In genomic region chr2:20998972-20999905, GRCh38 we compare ENCODE assay signal across 1 cellular context.
TF ChIP-seq lines count a peak whose summit lies in the region.

No MANE protein-coding gene starts in this region.

TF ChIP-seq in HepG2, 621 proteins besides CTCF, POLR2A, EP300 and RAD21 (continued from another document and continues in another):
- TF ChIP-seq, protein P1, sequence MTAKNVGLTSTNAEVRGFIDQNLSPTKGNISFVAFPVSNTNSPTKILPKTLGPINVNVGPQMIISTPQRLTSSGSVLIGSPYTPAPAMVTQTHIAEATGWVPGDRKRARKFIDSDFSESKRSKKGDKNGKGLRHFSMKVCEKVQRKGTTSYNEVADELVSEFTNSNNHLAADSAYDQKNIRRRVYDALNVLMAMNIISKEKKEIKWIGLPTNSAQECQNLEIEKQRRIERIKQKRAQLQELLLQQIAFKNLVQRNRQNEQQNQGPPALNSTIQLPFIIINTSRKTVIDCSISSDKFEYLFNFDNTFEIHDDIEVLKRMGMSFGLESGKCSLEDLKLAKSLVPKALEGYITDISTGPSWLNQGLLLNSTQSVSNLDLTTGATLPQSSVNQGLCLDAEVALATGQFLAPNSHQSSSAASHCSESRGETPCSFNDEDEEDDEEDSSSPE (CRISPR knock-in tag; IDR thresholded peaks at IDR 0.05), result peak; percentile 12; the same call in 1 of the 2 replicates
- TF ChIP-seq SUZ12 (IDR thresholded peaks at IDR 0.05; ENCODE audit: low read depth, low read length) (no peak), ESRRA (CRISPR knock-in tag; IDR thresholded peaks at IDR 0.05; ENCODE audit: low read depth) (peak; percentile 7; the same call in 1 of the 2 replicates), KDM5B (CRISPR knock-in tag; IDR thresholded peaks at IDR 0.05; ENCODE audit: borderline replicate concordance) (no peak), ZBTB34 (CRISPR knock-in tag; IDR thresholded peaks at IDR 0.05) (peak; percentile 55; the same call in 1 of the 2 replicates), ZNF773 (CRISPR knock-in tag; IDR thresholded peaks at IDR 0.05; ENCODE audit: borderline replicate concordance) (no peak), ZBTB37 (CRISPR knock-in tag; IDR thresholded peaks at IDR 0.05) (no peak), ZSCAN20 (CRISPR knock-in tag; IDR thresholded peaks at IDR 0.05; ENCODE audit: borderline replicate concordance) (no peak), PBX3 (CRISPR knock-in tag; IDR thresholded peaks at IDR 0.05; ENCODE audit: borderline replicate concordance) (no peak), GZF1 (CRISPR knock-in tag; IDR thresholded peaks at IDR 0.05) (no peak; the same call in 1 of the 2 replicates), MYC (CRISPR knock-in tag; IDR thresholded peaks at IDR 0.05; ENCODE audit: borderline replicate concordance) (no peak), ZSCAN30 (CRISPR knock-in tag; IDR thresholded peaks at IDR 0.05) (peak; percentile 90; the same call in 1 of the 2 replicates), ZC3H4 (CRISPR knock-in tag; IDR thresholded peaks at IDR 0.05; ENCODE audit: borderline replicate concordance) (no peak), PHF21A (CRISPR knock-in tag; IDR thresholded peaks at IDR 0.05) (peak; percentile 24; the same call in 1 of the 2 replicates), TOPORS (CRISPR knock-in tag; IDR thresholded peaks at IDR 0.05) (peak; percentile 90), ZNF446 (CRISPR knock-in tag; IDR thresholded peaks at IDR 0.05) (no peak), SRSF4 (IDR thresholded peaks at IDR 0.05; ENCODE audit: low read depth, low read length, poor library complexity, severe bottlenecking) (peak; percentile 97), ZBTB8A (CRISPR knock-in tag; IDR thresholded peaks at IDR 0.05; ENCODE audit: borderline replicate concordance, low read depth) (peak; percentile 62; the same call in 1 of the 2 replicates), ZNF496 (CRISPR knock-in tag; IDR thresholded peaks at IDR 0.05; ENCODE audit: insufficient replicate concordance) (no peak), POLR2AphosphoS2 (IDR thresholded peaks at IDR 0.05; ENCODE audit: low read depth, low read length) (peak; percentile 91), HMGA1 (CRISPR knock-in tag; conservative IDR thresholded peaks at IDR 0.05) (no peak), ZBTB39 (CRISPR knock-in tag; IDR thresholded peaks at IDR 0.05) (no peak), POGK (CRISPR knock-in tag; conservative IDR thresholded peaks at IDR 0.05) (peak; percentile 57; the same call in 1 of the 2 replicates), ZNF724P (CRISPR knock-in tag; IDR thresholded peaks at IDR 0.05; ENCODE audit: borderline replicate concordance) (no peak), PBX2 (CRISPR knock-in tag; IDR thresholded peaks at IDR 0.05) (no peak), JARID2 (CRISPR knock-in tag; IDR thresholded peaks at IDR 0.05; ENCODE audit: insufficient replicate concordance) (peak; percentile 44), SRY (CRISPR knock-in tag; IDR thresholded peaks at IDR 0.05) (no peak; the same call in 1 of the 2 replicates), ZNF101 (CRISPR knock-in tag; IDR thresholded peaks at IDR 0.05; ENCODE audit: borderline replicate concordance, low read depth) (0 out of 2 replicates have a peak, but pooled peaks have one; percentile 7)
- TF ChIP-seq, protein P2, sequence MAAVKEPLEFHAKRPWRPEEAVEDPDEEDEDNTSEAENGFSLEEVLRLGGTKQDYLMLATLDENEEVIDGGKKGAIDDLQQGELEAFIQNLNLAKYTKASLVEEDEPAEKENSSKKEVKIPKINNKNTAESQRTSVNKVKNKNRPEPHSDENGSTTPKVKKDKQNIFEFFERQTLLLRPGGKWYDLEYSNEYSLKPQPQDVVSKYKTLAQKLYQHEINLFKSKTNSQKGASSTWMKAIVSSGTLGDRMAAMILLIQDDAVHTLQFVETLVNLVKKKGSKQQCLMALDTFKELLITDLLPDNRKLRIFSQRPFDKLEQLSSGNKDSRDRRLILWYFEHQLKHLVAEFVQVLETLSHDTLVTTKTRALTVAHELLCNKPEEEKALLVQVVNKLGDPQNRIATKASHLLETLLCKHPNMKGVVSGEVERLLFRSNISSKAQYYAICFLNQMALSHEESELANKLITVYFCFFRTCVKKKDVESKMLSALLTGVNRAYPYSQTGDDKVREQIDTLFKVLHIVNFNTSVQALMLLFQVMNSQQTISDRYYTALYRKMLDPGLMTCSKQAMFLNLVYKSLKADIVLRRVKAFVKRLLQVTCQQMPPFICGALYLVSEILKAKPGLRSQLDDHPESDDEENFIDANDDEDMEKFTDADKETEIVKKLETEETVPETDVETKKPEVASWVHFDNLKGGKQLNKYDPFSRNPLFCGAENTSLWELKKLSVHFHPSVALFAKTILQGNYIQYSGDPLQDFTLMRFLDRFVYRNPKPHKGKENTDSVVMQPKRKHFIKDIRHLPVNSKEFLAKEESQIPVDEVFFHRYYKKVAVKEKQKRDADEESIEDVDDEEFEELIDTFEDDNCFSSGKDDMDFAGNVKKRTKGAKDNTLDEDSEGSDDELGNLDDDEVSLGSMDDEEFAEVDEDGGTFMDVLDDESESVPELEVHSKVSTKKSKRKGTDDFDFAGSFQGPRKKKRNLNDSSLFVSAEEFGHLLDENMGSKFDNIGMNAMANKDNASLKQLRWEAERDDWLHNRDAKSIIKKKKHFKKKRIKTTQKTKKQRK (IDR thresholded peaks at IDR 0.05; ENCODE audit: low read length), result no peak
- TF ChIP-seq, protein P3, sequence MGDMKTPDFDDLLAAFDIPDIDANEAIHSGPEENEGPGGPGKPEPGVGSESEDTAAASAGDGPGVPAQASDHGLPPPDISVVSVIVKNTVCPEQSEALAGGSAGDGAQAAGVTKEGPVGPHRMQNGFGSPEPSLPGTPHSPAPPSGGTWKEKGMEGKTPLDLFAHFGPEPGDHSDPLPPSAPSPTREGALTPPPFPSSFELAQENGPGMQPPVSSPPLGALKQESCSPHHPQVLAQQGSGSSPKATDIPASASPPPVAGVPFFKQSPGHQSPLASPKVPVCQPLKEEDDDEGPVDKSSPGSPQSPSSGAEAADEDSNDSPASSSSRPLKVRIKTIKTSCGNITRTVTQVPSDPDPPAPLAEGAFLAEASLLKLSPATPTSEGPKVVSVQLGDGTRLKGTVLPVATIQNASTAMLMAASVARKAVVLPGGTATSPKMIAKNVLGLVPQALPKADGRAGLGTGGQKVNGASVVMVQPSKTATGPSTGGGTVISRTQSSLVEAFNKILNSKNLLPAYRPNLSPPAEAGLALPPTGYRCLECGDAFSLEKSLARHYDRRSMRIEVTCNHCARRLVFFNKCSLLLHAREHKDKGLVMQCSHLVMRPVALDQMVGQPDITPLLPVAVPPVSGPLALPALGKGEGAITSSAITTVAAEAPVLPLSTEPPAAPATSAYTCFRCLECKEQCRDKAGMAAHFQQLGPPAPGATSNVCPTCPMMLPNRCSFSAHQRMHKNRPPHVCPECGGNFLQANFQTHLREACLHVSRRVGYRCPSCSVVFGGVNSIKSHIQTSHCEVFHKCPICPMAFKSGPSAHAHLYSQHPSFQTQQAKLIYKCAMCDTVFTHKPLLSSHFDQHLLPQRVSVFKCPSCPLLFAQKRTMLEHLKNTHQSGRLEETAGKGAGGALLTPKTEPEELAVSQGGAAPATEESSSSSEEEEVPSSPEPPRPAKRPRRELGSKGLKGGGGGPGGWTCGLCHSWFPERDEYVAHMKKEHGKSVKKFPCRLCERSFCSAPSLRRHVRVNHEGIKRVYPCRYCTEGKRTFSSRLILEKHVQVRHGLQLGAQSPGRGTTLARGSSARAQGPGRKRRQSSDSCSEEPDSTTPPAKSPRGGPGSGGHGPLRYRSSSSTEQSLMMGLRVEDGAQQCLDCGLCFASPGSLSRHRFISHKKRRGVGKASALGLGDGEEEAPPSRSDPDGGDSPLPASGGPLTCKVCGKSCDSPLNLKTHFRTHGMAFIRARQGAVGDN (CRISPR knock-in tag; IDR thresholded peaks at IDR 0.05), result no peak
- TF ChIP-seq, protein P4, sequence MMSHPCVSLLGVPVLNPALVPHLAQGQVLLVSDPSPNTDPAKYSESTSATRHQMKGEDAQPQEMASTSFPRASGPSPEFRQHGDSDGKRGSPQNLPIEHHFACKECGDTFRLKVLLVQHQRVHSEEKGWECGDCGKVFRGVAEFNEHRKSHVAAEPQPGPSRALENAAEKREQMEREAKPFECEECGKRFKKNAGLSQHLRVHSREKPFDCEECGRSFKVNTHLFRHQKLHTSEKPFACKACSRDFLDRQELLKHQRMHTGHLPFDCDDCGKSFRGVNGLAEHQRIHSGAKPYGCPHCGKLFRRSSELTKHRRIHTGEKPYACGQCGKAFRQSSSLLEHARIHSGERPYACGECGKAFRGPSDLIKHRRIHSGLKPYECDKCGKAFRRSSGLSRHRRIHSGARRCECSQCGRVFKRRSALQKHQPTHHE (CRISPR knock-in tag; IDR thresholded peaks at IDR 0.05; ENCODE audit: borderline replicate concordance), result no peak
